In genomic region chr5:143120460-143121134, GRCh38 we compare ENCODE assay signal across 23 cellular contexts.
DNase-seq lines count a peak whose midpoint lies in the region; ATAC-seq and TF ChIP-seq lines count a peak whose summit lies in the region.
"Had no signal": no experiment of that assay in that cellular context is flagged by ENCODE, and none has a peak within 500 bp of the region (broad histone marks: within the 10 kb centered on the region; RNA-seq: fewer than 3 reads in every experiment).

No MANE protein-coding gene starts in this region.

- peaks cover 41 to 54% (median 46%) of the 10 kb centered on the region in 3 donors for H3K4me1 Mint-ChIP-seq in CD8-positive, alpha-beta memory T cell
- H3K4me1 Mint-ChIP-seq in WTC11: peaks cover 47% of the 10 kb centered on the region

- no peak overlapping the region for H3K4me3 ChIP-seq in CD8-positive, alpha-beta memory T cell (ENCODE audit: low read length)
- H3K4me3 ChIP-seq in HL-60 (replicated peaks; ENCODE audit: insufficient read depth, low read length) (no peak overlapping the region), endocrine pancreas (ENCODE audit: control insufficient read depth, insufficient read depth, low read length) (peak overlapping the region; percentile 16)
- H3K4me3 ChIP-seq: dorsolateral prefrontal cortex, GM12878, psoas muscle, SJSA1, tibial artery had no signal

- POLR2A ChIA-PET in CD8-positive, alpha-beta memory T cell (lab: Charles Lee): no interaction called here
- POLR2A ChIA-PET in WTC11 (lab: Charles Lee): no interaction called here

- H3K27me3 ChIP-seq in CD8-positive, alpha-beta memory T cell (ENCODE audit: insufficient read depth, low read length, poor library complexity, severe bottlenecking): no peaks in the 10 kb centered on the region
- H3K27me3 ChIP-seq in HL-60 (ENCODE audit: insufficient read depth, poor library complexity, severe bottlenecking): no peaks in the 10 kb centered on the region
- H3K27me3 ChIP-seq in endocrine pancreas (ENCODE audit: control insufficient read depth, insufficient read depth, low read length): no peaks in the 10 kb centered on the region
- H3K27me3 ChIP-seq: dorsolateral prefrontal cortex, SJSA1, tibial artery had no signal

- peak overlapping the region in 2 of 7 donors; percentile 1 to 13 for H3K4me3 Mint-ChIP-seq in CD8-positive, alpha-beta memory T cell
- no peak overlapping the region; the same call in 1 of the 2 replicates for H3K4me3 Mint-ChIP-seq in WTC11
- H3K4me3 Mint-ChIP-seq: activated CD8-positive, alpha-beta T cell treated with anti-CD3 and anti-CD28 coated beads, Interleukin-2, amount 10 ng/mL, durations not matched to agents 7 days and 5 days; CD4-positive, CD25-positive, alpha-beta regulatory T cell; IgD-negative memory B cell; T-cell had no signal

- DNase-seq in CD8-positive, alpha-beta memory T cell: no peak
- DNase-seq in HL-60 (ENCODE audit: low read depth in 1 of 2, low spot score in 1 of 2) (no peak), NCI-H748 treated with DMSO at 0.1 percent for 48 hours (lab: John Stamatoyannopoulos, UW) (peak; percentile 50), WTC11 (ENCODE audit: low spot score) (no peak)
- DNase-seq in stimulated activated CD4-positive, alpha-beta T cell treated with anti-CD3 and anti-CD28 coated beads, Interleukin-4, amount 100 ng/mL, for 1 hour: no peak
- DNase-seq: activated CD8-positive, alpha-beta T cell treated with anti-CD3 and anti-CD28 coated beads, Interleukin-2, amount 10 ng/mL, durations not matched to agents 7 days and 5 days; activated gamma-delta T cell; CD4-positive, CD25-positive, alpha-beta regulatory T cell; dorsolateral prefrontal cortex; NCI-H1417 treated with DMSO at 0.1 percent for 48 hours; NCI-H2107; NCI-H446 treated with DMSO at 0.1 percent for 48 hours; occipital lobe; psoas muscle; tibial artery had no signal

- ATAC-seq in HG03196 (IDR thresholded peaks at IDR 0.05; ENCODE audit: unreplicated experiment) (no peak), GM18867 (IDR thresholded peaks at IDR 0.05; ENCODE audit: unreplicated experiment) (no peak), WTC11 (no peak)
- ATAC-seq: activated CD4-positive, CD25-positive, alpha-beta regulatory T cell treated with anti-CD3 and anti-CD28 coated beads, Interleukin-2, amount 50 U/mL, for 24 hours; psoas muscle; T-cell had no signal

- H3K9me3 ChIP-seq in CD8-positive, alpha-beta memory T cell (ENCODE audit: low read length): no peaks in the 10 kb centered on the region
- H3K9me3 ChIP-seq in endocrine pancreas (ENCODE audit: control insufficient read depth, low read length): no peaks in the 10 kb centered on the region
- H3K9me3 ChIP-seq: psoas muscle, SJSA1, tibial artery had no signal

- no peaks in the 10 kb centered on the region for H3K4me1 ChIP-seq in CD8-positive, alpha-beta memory T cell (ENCODE audit: insufficient read depth, low read length)
- H3K4me1 ChIP-seq in endocrine pancreas (ENCODE audit: control insufficient read depth, insufficient read depth, low read length): peaks cover 9% of the 10 kb centered on the region
- H3K4me1 ChIP-seq: SJSA1 had no signal

- CTCF ChIA-PET in CD8-positive, alpha-beta memory T cell (lab: Charles Lee): no interaction called here
- CTCF ChIA-PET in WTC11 (lab: Charles Lee): no interaction called here

- H3K27me3 Mint-ChIP-seq in CD8-positive, alpha-beta memory T cell: no peaks in the 10 kb centered on the region
- no peaks in the 10 kb centered on the region for H3K27me3 Mint-ChIP-seq in WTC11 (ENCODE audit: low read depth)
- H3K27me3 Mint-ChIP-seq: CD4-positive, CD25-positive, alpha-beta regulatory T cell; IgD-negative memory B cell; T-cell had no signal

- no peaks in the 10 kb centered on the region for H3K9me3 Mint-ChIP-seq in CD8-positive, alpha-beta memory T cell
- peaks cover 20% of the 10 kb centered on the region for H3K9me3 Mint-ChIP-seq in WTC11
- H3K9me3 Mint-ChIP-seq: T-cell had no signal

- H3K36me3 ChIP-seq in CD8-positive, alpha-beta memory T cell (ENCODE audit: insufficient read depth, low read length): no peaks in the 10 kb centered on the region
- no peaks in the 10 kb centered on the region for H3K36me3 ChIP-seq in endocrine pancreas (ENCODE audit: control insufficient read depth, insufficient read depth, low read length)
- H3K36me3 ChIP-seq: tibial artery had no signal

- peak overlapping the region in 7 of 8 donors; percentile 7 to 80 (median 61) for H3K27ac Mint-ChIP-seq in CD8-positive, alpha-beta memory T cell
- H3K27ac Mint-ChIP-seq in WTC11: no peak overlapping the region
- H3K27ac Mint-ChIP-seq: activated CD8-positive, alpha-beta T cell treated with anti-CD3 and anti-CD28 coated beads, Interleukin-2, amount 10 ng/mL, durations not matched to agents 7 days and 5 days; IgD-negative memory B cell had no signal

- H3K27ac ChIP-seq in CD8-positive, alpha-beta memory T cell (ENCODE audit: low read depth, low read length): no peak overlapping the region
- H3K27ac ChIP-seq in HL-60 (replicated peaks): peak overlapping the region; percentile 81
- H3K27ac ChIP-seq: psoas muscle, SJSA1, tibial artery had no signal

- TF ChIP-seq CTCF in HL-60 (IDR thresholded peaks at IDR 0.05; ENCODE audit: insufficient read depth, low read length) (no peak), WTC11 (IDR thresholded peaks at IDR 0.05) (no peak)

- no peak overlapping the region for H3K9ac ChIP-seq in endocrine pancreas (ENCODE audit: control insufficient read depth, insufficient read depth, low read length)

- H3K36me3 Mint-ChIP-seq in CD8-positive, alpha-beta memory T cell: peaks cover 4 to 43% (median 32%) of the 10 kb centered on the region in 3 donors
- H3K36me3 Mint-ChIP-seq in WTC11: peaks cover 28% of the 10 kb centered on the region

TF ChIP-seq in WTC11, 78 proteins besides CTCF, POLR2A, EP300 and RAD21:
- TF ChIP-seq GRHL2 (CRISPR knock-in tag; IDR thresholded peaks at IDR 0.05; ENCODE audit: insufficient replicate concordance, severe bottlenecking) (no peak), FOXJ3 (CRISPR knock-in tag; IDR thresholded peaks at IDR 0.05; ENCODE audit: borderline replicate concordance) (no peak), JUN (CRISPR knock-in tag; IDR thresholded peaks at IDR 0.05) (no peak), ATF1 (CRISPR knock-in tag; IDR thresholded peaks at IDR 0.05) (no peak), TCF7 (CRISPR knock-in tag; IDR thresholded peaks at IDR 0.05; ENCODE audit: low read depth) (no peak), ZNF396 (CRISPR knock-in tag; IDR thresholded peaks at IDR 0.05; ENCODE audit: borderline replicate concordance) (no peak), FOXP1 (CRISPR knock-in tag; IDR thresholded peaks at IDR 0.05; ENCODE audit: borderline replicate concordance) (no peak), SP1 (CRISPR knock-in tag; conservative IDR thresholded peaks at IDR 0.05) (no peak)
- TF ChIP-seq, protein P1, sequence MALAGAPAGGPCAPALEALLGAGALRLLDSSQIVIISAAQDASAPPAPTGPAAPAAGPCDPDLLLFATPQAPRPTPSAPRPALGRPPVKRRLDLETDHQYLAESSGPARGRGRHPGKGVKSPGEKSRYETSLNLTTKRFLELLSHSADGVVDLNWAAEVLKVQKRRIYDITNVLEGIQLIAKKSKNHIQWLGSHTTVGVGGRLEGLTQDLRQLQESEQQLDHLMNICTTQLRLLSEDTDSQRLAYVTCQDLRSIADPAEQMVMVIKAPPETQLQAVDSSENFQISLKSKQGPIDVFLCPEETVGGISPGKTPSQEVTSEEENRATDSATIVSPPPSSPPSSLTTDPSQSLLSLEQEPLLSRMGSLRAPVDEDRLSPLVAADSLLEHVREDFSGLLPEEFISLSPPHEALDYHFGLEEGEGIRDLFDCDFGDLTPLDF (CRISPR knock-in tag; IDR thresholded peaks at IDR 0.05): no peak
- TF ChIP-seq, protein P2, sequence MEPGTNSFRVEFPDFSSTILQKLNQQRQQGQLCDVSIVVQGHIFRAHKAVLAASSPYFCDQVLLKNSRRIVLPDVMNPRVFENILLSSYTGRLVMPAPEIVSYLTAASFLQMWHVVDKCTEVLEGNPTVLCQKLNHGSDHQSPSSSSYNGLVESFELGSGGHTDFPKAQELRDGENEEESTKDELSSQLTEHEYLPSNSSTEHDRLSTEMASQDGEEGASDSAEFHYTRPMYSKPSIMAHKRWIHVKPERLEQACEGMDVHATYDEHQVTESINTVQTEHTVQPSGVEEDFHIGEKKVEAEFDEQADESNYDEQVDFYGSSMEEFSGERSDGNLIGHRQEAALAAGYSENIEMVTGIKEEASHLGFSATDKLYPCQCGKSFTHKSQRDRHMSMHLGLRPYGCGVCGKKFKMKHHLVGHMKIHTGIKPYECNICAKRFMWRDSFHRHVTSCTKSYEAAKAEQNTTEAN (CRISPR knock-in tag; IDR thresholded peaks at IDR 0.05): no peak
- TF ChIP-seq, protein P3, sequence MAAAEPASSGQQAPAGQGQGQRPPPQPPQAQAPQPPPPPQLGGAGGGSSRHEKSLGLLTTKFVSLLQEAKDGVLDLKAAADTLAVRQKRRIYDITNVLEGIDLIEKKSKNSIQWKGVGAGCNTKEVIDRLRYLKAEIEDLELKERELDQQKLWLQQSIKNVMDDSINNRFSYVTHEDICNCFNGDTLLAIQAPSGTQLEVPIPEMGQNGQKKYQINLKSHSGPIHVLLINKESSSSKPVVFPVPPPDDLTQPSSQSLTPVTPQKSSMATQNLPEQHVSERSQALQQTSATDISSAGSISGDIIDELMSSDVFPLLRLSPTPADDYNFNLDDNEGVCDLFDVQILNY (CRISPR knock-in tag; IDR thresholded peaks at IDR 0.05): no peak
- TF ChIP-seq, protein P4, sequence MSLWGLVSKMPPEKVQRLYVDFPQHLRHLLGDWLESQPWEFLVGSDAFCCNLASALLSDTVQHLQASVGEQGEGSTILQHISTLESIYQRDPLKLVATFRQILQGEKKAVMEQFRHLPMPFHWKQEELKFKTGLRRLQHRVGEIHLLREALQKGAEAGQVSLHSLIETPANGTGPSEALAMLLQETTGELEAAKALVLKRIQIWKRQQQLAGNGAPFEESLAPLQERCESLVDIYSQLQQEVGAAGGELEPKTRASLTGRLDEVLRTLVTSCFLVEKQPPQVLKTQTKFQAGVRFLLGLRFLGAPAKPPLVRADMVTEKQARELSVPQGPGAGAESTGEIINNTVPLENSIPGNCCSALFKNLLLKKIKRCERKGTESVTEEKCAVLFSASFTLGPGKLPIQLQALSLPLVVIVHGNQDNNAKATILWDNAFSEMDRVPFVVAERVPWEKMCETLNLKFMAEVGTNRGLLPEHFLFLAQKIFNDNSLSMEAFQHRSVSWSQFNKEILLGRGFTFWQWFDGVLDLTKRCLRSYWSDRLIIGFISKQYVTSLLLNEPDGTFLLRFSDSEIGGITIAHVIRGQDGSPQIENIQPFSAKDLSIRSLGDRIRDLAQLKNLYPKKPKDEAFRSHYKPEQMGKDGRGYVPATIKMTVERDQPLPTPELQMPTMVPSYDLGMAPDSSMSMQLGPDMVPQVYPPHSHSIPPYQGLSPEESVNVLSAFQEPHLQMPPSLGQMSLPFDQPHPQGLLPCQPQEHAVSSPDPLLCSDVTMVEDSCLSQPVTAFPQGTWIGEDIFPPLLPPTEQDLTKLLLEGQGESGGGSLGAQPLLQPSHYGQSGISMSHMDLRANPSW (CRISPR knock-in tag; conservative IDR thresholded peaks at IDR 0.05; ENCODE audit: low read depth): no peak
